Comparison of ENCODE assay signal across 17 cellular contexts in the genomic region with DNA sequence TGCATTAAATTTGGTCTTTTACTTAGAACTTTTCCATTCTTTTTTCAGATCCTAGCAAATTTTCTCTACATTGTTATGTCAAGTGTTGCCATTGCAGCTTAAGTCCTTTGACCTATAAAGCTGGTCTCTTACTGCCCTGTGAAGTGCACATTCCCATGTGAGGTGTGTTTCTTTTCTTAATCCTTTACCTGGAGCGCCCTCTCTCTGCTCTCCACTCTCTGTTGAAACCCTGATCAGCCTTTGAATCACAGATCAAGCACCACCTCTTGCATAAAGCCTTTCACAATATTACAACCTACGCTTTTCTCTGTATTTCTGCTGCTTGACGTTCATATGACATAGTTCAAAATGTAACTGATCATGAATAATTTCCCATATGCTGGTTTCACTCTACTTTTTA.
DNase-seq lines count a peak whose midpoint lies in the region; ATAC-seq, FAIRE-seq and TF ChIP-seq lines count a peak whose summit lies in the region.
"Had no signal": no experiment of that assay in that cellular context is flagged by ENCODE, and none has a peak within 500 bp of the region (broad histone marks: within the 10 kb centered on the region; RNA-seq: fewer than 3 reads in every experiment).

No MANE protein-coding gene starts in this region.

- no peak for TF ChIP-seq EP300 in Ishikawa (IDR thresholded peaks at IDR 0.05; ENCODE audit: borderline replicate concordance)

- ATAC-seq in lower lobe of right lung (peak; percentile 90 to 93), HG02852 (IDR thresholded peaks at IDR 0.05; ENCODE audit: unreplicated experiment) (no peak), GM21515 (IDR thresholded peaks at IDR 0.05; ENCODE audit: unreplicated experiment) (no peak)

- H3K27me3 ChIP-seq in brain microvascular endothelial cell (replicated peaks): no peaks in the 10 kb centered on the region
- no peaks in the 10 kb centered on the region for H3K27me3 ChIP-seq in lower lobe of right lung (ENCODE audit: low read depth)
- H3K27me3 ChIP-seq: adrenal gland, SJSA1 had no signal

- H3K4me3 ChIP-seq in brain microvascular endothelial cell (ENCODE audit: low read depth, low read length) (no peak overlapping the region), lower lobe of right lung (no peak overlapping the region)
- H3K4me3 ChIP-seq: adrenal gland, SJSA1 had no signal

- TF ChIP-seq RAD21 in Ishikawa (IDR thresholded peaks at IDR 0.05; ENCODE audit: low read depth): peak; percentile 56

- H3K36me3 ChIP-seq in brain microvascular endothelial cell (replicated peaks) (no peaks in the 10 kb centered on the region), lower lobe of right lung (no peaks in the 10 kb centered on the region)
- H3K36me3 ChIP-seq: adrenal gland, SJSA1 had no signal

- in situ Hi-C loops in brain microvascular endothelial cell (cut with HindIII; ENCODE audit: low pct_ligation_motif_present, low sequenced_read_pairs): no loop called here

- TF ChIP-seq CTCF in brain microvascular endothelial cell (IDR thresholded peaks at IDR 0.05; ENCODE audit: low read depth, low read length, missing control alignments): peak; percentile 5
- TF ChIP-seq CTCF in lower lobe of right lung (IDR thresholded peaks at IDR 0.05): peak; percentile 42

- FAIRE-seq in frontal cortex (lab: Jason Lieb, UNC): no peak
- FAIRE-seq: endometrium had no signal

- intact Hi-C loops in lower lobe of right lung (cut with DNase I): no loop called here

- DNase-seq in DMS53 (lab: John Stamatoyannopoulos, UW): peak; percentile 41
- no peak for DNase-seq in brain microvascular endothelial cell
- DNase-seq in lower lobe of right lung: no peak
- no peak for DNase-seq in frontal cortex (ENCODE audit: low spot score in 2 of 2)
- no peak for DNase-seq in SW 1271 (lab: John Stamatoyannopoulos, UW)
- DNase-seq: activated CD4-positive, alpha-beta memory T cell treated with anti-CD3 and anti-CD28 coated beads for 36 hours; adrenal gland; DND-41; foreskin fibroblast; NCI-H1105; NCI-H345; stimulated activated CD4-positive, alpha-beta T cell treated with anti-CD3 and anti-CD28 coated beads, Interleukin-2, amount 100 ng/mL, for 48 hours had no signal

- no peaks in the 10 kb centered on the region for H3K9me3 ChIP-seq in lower lobe of right lung
- H3K9me3 ChIP-seq: adrenal gland, SJSA1 had no signal

- H3K4me1 ChIP-seq in lower lobe of right lung: no peaks in the 10 kb centered on the region
- H3K4me1 ChIP-seq: adrenal gland, SJSA1 had no signal

- H3K27ac ChIP-seq in brain microvascular endothelial cell: no peak overlapping the region
- no peak overlapping the region for H3K27ac ChIP-seq in lower lobe of right lung
- H3K27ac ChIP-seq: adrenal gland, SJSA1 had no signal

TF ChIP-seq in Ishikawa, 13 proteins besides CTCF, POLR2A, EP300 and RAD21:
- TF ChIP-seq, protein P1, sequence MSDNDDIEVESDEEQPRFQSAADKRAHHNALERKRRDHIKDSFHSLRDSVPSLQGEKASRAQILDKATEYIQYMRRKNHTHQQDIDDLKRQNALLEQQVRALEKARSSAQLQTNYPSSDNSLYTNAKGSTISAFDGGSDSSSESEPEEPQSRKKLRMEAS (IDR thresholded peaks at IDR 0.05): no peak
- TF ChIP-seq EGR1 (IDR thresholded peaks at IDR 0.05) (no peak), ZBTB7A (IDR thresholded peaks at IDR 0.05; ENCODE audit: low read depth) (no peak), TAF1 (IDR thresholded peaks at IDR 0.05; ENCODE audit: low read depth) (no peak), TEAD4 (IDR thresholded peaks at IDR 0.05) (no peak), YY1 (IDR thresholded peaks at IDR 0.05; ENCODE audit: low read depth) (no peak), CREB1 (IDR thresholded peaks at IDR 0.05; ENCODE audit: low read depth) (no peak), CEBPB (IDR thresholded peaks at IDR 0.05) (no peak), NFIC (IDR thresholded peaks at IDR 0.05) (no peak), TCF12 (IDR thresholded peaks at IDR 0.05; ENCODE audit: low read depth) (no peak), FOXM1 (IDR thresholded peaks at IDR 0.05; ENCODE audit: borderline replicate concordance, low read depth) (no peak)
- TF ChIP-seq, protein P2, sequence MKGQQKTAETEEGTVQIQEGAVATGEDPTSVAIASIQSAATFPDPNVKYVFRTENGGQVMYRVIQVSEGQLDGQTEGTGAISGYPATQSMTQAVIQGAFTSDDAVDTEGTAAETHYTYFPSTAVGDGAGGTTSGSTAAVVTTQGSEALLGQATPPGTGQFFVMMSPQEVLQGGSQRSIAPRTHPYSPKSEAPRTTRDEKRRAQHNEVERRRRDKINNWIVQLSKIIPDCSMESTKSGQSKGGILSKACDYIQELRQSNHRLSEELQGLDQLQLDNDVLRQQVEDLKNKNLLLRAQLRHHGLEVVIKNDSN (IDR thresholded peaks at IDR 0.05): no peak
- TF ChIP-seq, protein P3, sequence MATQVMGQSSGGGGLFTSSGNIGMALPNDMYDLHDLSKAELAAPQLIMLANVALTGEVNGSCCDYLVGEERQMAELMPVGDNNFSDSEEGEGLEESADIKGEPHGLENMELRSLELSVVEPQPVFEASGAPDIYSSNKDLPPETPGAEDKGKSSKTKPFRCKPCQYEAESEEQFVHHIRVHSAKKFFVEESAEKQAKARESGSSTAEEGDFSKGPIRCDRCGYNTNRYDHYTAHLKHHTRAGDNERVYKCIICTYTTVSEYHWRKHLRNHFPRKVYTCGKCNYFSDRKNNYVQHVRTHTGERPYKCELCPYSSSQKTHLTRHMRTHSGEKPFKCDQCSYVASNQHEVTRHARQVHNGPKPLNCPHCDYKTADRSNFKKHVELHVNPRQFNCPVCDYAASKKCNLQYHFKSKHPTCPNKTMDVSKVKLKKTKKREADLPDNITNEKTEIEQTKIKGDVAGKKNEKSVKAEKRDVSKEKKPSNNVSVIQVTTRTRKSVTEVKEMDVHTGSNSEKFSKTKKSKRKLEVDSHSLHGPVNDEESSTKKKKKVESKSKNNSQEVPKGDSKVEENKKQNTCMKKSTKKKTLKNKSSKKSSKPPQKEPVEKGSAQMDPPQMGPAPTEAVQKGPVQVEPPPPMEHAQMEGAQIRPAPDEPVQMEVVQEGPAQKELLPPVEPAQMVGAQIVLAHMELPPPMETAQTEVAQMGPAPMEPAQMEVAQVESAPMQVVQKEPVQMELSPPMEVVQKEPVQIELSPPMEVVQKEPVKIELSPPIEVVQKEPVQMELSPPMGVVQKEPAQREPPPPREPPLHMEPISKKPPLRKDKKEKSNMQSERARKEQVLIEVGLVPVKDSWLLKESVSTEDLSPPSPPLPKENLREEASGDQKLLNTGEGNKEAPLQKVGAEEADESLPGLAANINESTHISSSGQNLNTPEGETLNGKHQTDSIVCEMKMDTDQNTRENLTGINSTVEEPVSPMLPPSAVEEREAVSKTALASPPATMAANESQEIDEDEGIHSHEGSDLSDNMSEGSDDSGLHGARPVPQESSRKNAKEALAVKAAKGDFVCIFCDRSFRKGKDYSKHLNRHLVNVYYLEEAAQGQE (IDR thresholded peaks at IDR 0.05; ENCODE audit: low read depth): no peak

Comparison
In these comparisons a context has a peak if more than half of its experiments do, and no peak if none do; other contexts are left out.
1. ATAC-seq: peak in lower lobe of right lung (2 of 2); none in HG02852 (single experiment) and GM21515 (single experiment).